In genomic region chr2:15047184-15047583, GRCh38 we compare ENCODE assay signal across 34 cellular contexts.
"Had no signal": no experiment of that assay in that cellular context is flagged by ENCODE, and none has a peak within 500 bp of the region (broad histone marks: within the 10 kb centered on the region; RNA-seq: fewer than 3 reads in every experiment).

No MANE protein-coding gene starts in this region.

- H2AFZ ChIP-seq: parathyroid adenoma had no signal

- H3K9me3 Mint-ChIP-seq: activated naive CD4-positive, alpha-beta T cell treated with anti-CD3 and anti-CD28 coated beads, Interleukin-2, amount 50 U/mL, for 24 hours; activated naive CD8-positive, alpha-beta T cell treated with anti-CD3 and anti-CD28 coated beads, Interleukin-2, amount 50 U/mL, for 24 hours; activated T-helper 2 cell treated with anti-CD3 and anti-CD28 coated beads, Interferon-gamma antibody, Interleukin-2, Interleukin-4, amounts not matched to agents 10 μg/mL and 5 μg/mL and 100 μg/mL, durations not matched to agents 14 hours and 24 hours and 36 hours; central memory CD8-positive, alpha-beta T cell; mesothelial cell of epicardium; naive thymus-derived CD4-positive, alpha-beta T cell had no signal

- FAIRE-seq: bronchial epithelial cell, colon, endometrium, kidney, urothelium cell line had no signal

- H3K27me3 Mint-ChIP-seq: activated naive CD4-positive, alpha-beta T cell treated with anti-CD3 and anti-CD28 coated beads, Interleukin-2, amount 50 U/mL, for 24 hours had no signal

- H3K4me3 ChIP-seq: esophagus squamous epithelium, psoas muscle, right atrium auricular region, smooth muscle cell, tibial nerve had no signal

- H3K27ac ChIP-seq: epithelial cell of prostate, esophagus squamous epithelium, parathyroid adenoma, psoas muscle, right atrium auricular region, tibial nerve had no signal

- H3K79me2 ChIP-seq: parathyroid adenoma had no signal

- H3K4me2 ChIP-seq: smooth muscle cell had no signal

- ATAC-seq: activated CD8-positive, alpha-beta memory T cell treated with anti-CD3 and anti-CD28 coated beads, Interleukin-2, amount 10 ng/mL, durations not matched to agents 7 days and 5 days; activated CD8-positive, alpha-beta T cell treated with anti-CD3 and anti-CD28 coated beads, Interleukin-2, amount 10 ng/mL, durations not matched to agents 7 days and 5 days; activated naive CD8-positive, alpha-beta T cell treated with anti-CD3 and anti-CD28 coated beads, Interleukin-2, amount 50 U/mL, for 24 hours; left colon; naive thymus-derived CD4-positive, alpha-beta T cell; psoas muscle had no signal

- H3K4me3 Mint-ChIP-seq: activated CD8-positive, alpha-beta memory T cell treated with anti-CD3 and anti-CD28 coated beads, Interleukin-2, amount 10 ng/mL, durations not matched to agents 7 days and 5 days; activated CD8-positive, alpha-beta T cell treated with anti-CD3 and anti-CD28 coated beads, Interleukin-2, amount 10 ng/mL, durations not matched to agents 7 days and 5 days; activated naive CD4-positive, alpha-beta T cell treated with anti-CD3 and anti-CD28 coated beads, Interleukin-2, amount 50 U/mL, for 24 hours; activated naive CD8-positive, alpha-beta T cell treated with anti-CD3 and anti-CD28 coated beads, Interleukin-2, amount 50 U/mL, for 24 hours; central memory CD8-positive, alpha-beta T cell; immature natural killer cell; mesothelial cell of epicardium; naive thymus-derived CD4-positive, alpha-beta T cell had no signal

- H3K27me3 ChIP-seq: esophagus squamous epithelium, right atrium auricular region, tibial nerve had no signal

- H3K27ac Mint-ChIP-seq: activated CD8-positive, alpha-beta memory T cell treated with anti-CD3 and anti-CD28 coated beads, Interleukin-2, amount 10 ng/mL, durations not matched to agents 7 days and 5 days; activated CD8-positive, alpha-beta T cell treated with anti-CD3 and anti-CD28 coated beads, Interleukin-2, amount 10 ng/mL, durations not matched to agents 7 days and 5 days; activated naive CD4-positive, alpha-beta T cell treated with anti-CD3 and anti-CD28 coated beads, Interleukin-2, amount 50 U/mL, for 24 hours; activated naive CD8-positive, alpha-beta T cell treated with anti-CD3 and anti-CD28 coated beads, Interleukin-2, amount 50 U/mL, for 24 hours; activated T-helper 2 cell treated with anti-CD3 and anti-CD28 coated beads, Interferon-gamma antibody, Interleukin-2, Interleukin-4, amounts not matched to agents 10 μg/mL and 5 μg/mL and 100 μg/mL, durations not matched to agents 14 hours and 24 hours and 36 hours; immature natural killer cell; mesothelial cell of epicardium; naive thymus-derived CD4-positive, alpha-beta T cell had no signal

- H3K36me3 ChIP-seq: esophagus squamous epithelium, right atrium auricular region, tibial nerve had no signal

- H3K4me1 Mint-ChIP-seq: activated CD8-positive, alpha-beta memory T cell treated with anti-CD3 and anti-CD28 coated beads, Interleukin-2, amount 10 ng/mL, durations not matched to agents 7 days and 5 days; activated naive CD4-positive, alpha-beta T cell treated with anti-CD3 and anti-CD28 coated beads, Interleukin-2, amount 50 U/mL, for 24 hours; activated naive CD8-positive, alpha-beta T cell treated with anti-CD3 and anti-CD28 coated beads, Interleukin-2, amount 50 U/mL, for 24 hours; immature natural killer cell; mesothelial cell of epicardium; naive thymus-derived CD4-positive, alpha-beta T cell had no signal

- H3K36me3 Mint-ChIP-seq: activated CD8-positive, alpha-beta memory T cell treated with anti-CD3 and anti-CD28 coated beads, Interleukin-2, amount 10 ng/mL, durations not matched to agents 7 days and 5 days; activated naive CD4-positive, alpha-beta T cell treated with anti-CD3 and anti-CD28 coated beads, Interleukin-2, amount 50 U/mL, for 24 hours; immature natural killer cell; mesothelial cell of epicardium; naive thymus-derived CD4-positive, alpha-beta T cell had no signal

- H3K4me1 ChIP-seq: psoas muscle, right atrium auricular region, tibial nerve had no signal

- DNase-seq: activated CD4-positive, alpha-beta T cell treated with anti-CD3 and anti-CD28 coated beads, Interleukin-2, amount 50 U/mL, for 1 hour; activated CD8-positive, alpha-beta memory T cell treated with anti-CD3 and anti-CD28 coated beads, Interleukin-2, amount 10 ng/mL, durations not matched to agents 7 days and 5 days; activated CD8-positive, alpha-beta T cell treated with anti-CD3 and anti-CD28 coated beads, Interleukin-2, amount 10 ng/mL, durations not matched to agents 7 days and 5 days; activated naive CD8-positive, alpha-beta T cell treated with anti-CD3 and anti-CD28 coated beads, Interleukin-2, amount 50 U/mL, for 24 hours; activated T-cell treated with anti-CD3 and anti-CD28 coated beads, Interleukin-2, amount 50 U/mL, for 48 hours; dermis blood vessel endothelial cell; effector CD4-positive, alpha-beta T cell; esophagus squamous epithelium; foreskin melanocyte; immature natural killer cell; kidney; left colon; mammary epithelial cell; naive thymus-derived CD4-positive, alpha-beta T cell; occipital lobe; psoas muscle; stimulated activated CD4-positive, alpha-beta T cell treated with anti-CD3 and anti-CD28 coated beads, Interleukin-1b, Interleukin-23, amount 100 ng/mL, for 48 hours; stimulated activated CD4-positive, alpha-beta T cell treated with anti-CD3 and anti-CD28 coated beads, Interleukin-4, amount 100 ng/mL, for 4 hours; stimulated activated CD8-positive, alpha-beta memory T cell treated with anti-CD3 and anti-CD28 coated beads, Interleukin-4, amount 100 ng/mL, for 48 hours; stimulated activated naive CD4-positive, alpha-beta T cell; T-helper 2 cell had no signal
